ENCODE assay signal across 20 cellular contexts in genomic region chr12:69982081-69982480, GRCh38.
"Had no signal": no experiment of that assay in that cellular context is flagged by ENCODE, and none has a peak within 500 bp of the region (broad histone marks: within the 10 kb centered on the region; RNA-seq: fewer than 3 reads in every experiment).

No MANE protein-coding gene starts in this region.

- H3K36me3 ChIP-seq: ascending aorta, lower lobe of right lung, ovary, right lobe of liver, suprapubic skin, transverse colon, uterus had no signal

- H3K4me3 ChIP-seq: ascending aorta, coronary artery, lower lobe of right lung, ovary, right lobe of liver, smooth muscle cell, suprapubic skin, transverse colon, uterus had no signal

- H3K27ac ChIP-seq: ascending aorta, coronary artery, lower lobe of right lung, ovary, right lobe of liver, suprapubic skin, transverse colon, uterus had no signal

- DNase-seq: activated CD4-positive, alpha-beta T cell treated with anti-CD3 and anti-CD28 coated beads, Interleukin-2, amount 10 ng/mL, durations not matched to agents 7 days and 5 days; activated CD8-positive, alpha-beta T cell treated with anti-CD3 and anti-CD28 coated beads, Interleukin-2, amount 10 ng/mL, durations not matched to agents 7 days and 5 days; activated naive CD4-positive, alpha-beta T cell treated with anti-CD3 and anti-CD28 coated beads, Interleukin-2, amount 10 ng/mL, durations not matched to agents 7 days and 5 days; activated naive CD8-positive, alpha-beta T cell treated with anti-CD3 and anti-CD28 coated beads, Interleukin-2, amount 50 U/mL, for 24 hours; activated T-cell treated with anti-CD3 and anti-CD28 coated beads, Interleukin-2, amount 50 U/mL, for 4 hours; left colon; lower lobe of right lung; natural killer cell; ovary; right lobe of liver; stimulated activated CD4-positive, alpha-beta T cell treated with anti-CD3 and anti-CD28 coated beads, Interleukin-4, amount 100 ng/mL, for 1 hour; stimulated activated naive CD8-positive, alpha-beta T cell treated with anti-CD3 and anti-CD28 coated beads, Interleukin-15, amount 100 ng/mL, for 72 hours; T-helper 9 cell; transverse colon; uterus had no signal

- H3K27me3 ChIP-seq: ascending aorta, ovary, right lobe of liver, suprapubic skin, transverse colon, uterus had no signal

- H3K9me3 ChIP-seq: ascending aorta, lower lobe of right lung, ovary, right lobe of liver, suprapubic skin, transverse colon, uterus had no signal

- H3K4me1 ChIP-seq: lower lobe of right lung, right lobe of liver had no signal

- ATAC-seq: activated CD4-positive, CD25-positive, alpha-beta regulatory T cell treated with anti-CD3 and anti-CD28 coated beads, Interleukin-2, amount 50 U/mL, for 24 hours; activated CD8-positive, alpha-beta T cell treated with anti-CD3 and anti-CD28 coated beads, Interleukin-2, amount 10 ng/mL, durations not matched to agents 7 days and 5 days; activated naive CD8-positive, alpha-beta T cell treated with anti-CD3 and anti-CD28 coated beads, Interleukin-2, amount 50 U/mL, for 24 hours; activated T-cell treated with anti-CD3 and anti-CD28 coated beads, Interleukin-2, amount 50 U/mL, for 4 hours; left colon; lower lobe of right lung; natural killer cell; stimulated activated naive CD8-positive, alpha-beta T cell treated with anti-CD3 and anti-CD28 coated beads, Interleukin-15, amount 100 ng/mL, for 72 hours had no signal

- H3K4me2 ChIP-seq: smooth muscle cell had no signal
